ENCODE assay signal across 8 cellular contexts in genomic region chr17:35764123-35764991, GRCh38. TPM values are rescaled to one million over a fixed set of nuclear protein-coding genes. Genes with fewer than 3 reads are reported as not detected.
A peak's percentile ranks its signal among the peaks of the same experiment; 100 is the strongest.
DNase-seq lines count a peak whose midpoint lies in the region; ATAC-seq, FAIRE-seq and TF ChIP-seq lines count a peak whose summit lies in the region.

No MANE protein-coding gene starts in this region.

- peaks cover 7% of the 10 kb centered on the region for H3K4me1 Mint-ChIP-seq in T-helper 2 cell treated with Interferon-gamma antibody and Interleukin-4, amounts not matched to agents 5 μg/mL and 100 μg/mL, for 36 hours (ENCODE audit: low read depth)

- H3K9me3 Mint-ChIP-seq in T-helper 2 cell treated with Interferon-gamma antibody and Interleukin-4, amounts not matched to agents 5 μg/mL and 100 μg/mL, for 36 hours, result no peaks in the 10 kb centered on the region

- H3K9me3 ChIP-seq in ascending aorta (no peaks in the 10 kb centered on the region), aorta (ENCODE audit: control insufficient read depth, low read length) (no peaks in the 10 kb centered on the region)

- no peaks in the 10 kb centered on the region for H3K36me3 Mint-ChIP-seq in T-helper 2 cell treated with Interferon-gamma antibody and Interleukin-4, amounts not matched to agents 5 μg/mL and 100 μg/mL, for 36 hours (ENCODE audit: low read depth)

- TF ChIP-seq POLR2A in GM12891 (IDR thresholded peaks at IDR 0.05; ENCODE audit: low read depth, low read length), result no peak

- intact Hi-C loops in ascending aorta (cut with DNase I) (loop anchor here (1.0 kb wide), 2 partner anchors 40 to 45 kb away; partner anchors contain the start of gene TAF15), aorta (cut with DNase I) (loop anchor here (1.0 kb wide), 1 partner anchor 40 kb away; no protein-coding TSS in a partner anchor)

- H3K27ac Mint-ChIP-seq in T-helper 2 cell treated with Interferon-gamma antibody and Interleukin-4, amounts not matched to agents 5 μg/mL and 100 μg/mL, for 36 hours, result peak overlapping the region; percentile 84

- H3K27me3 ChIP-seq in ascending aorta (no peaks in the 10 kb centered on the region), aorta (ENCODE audit: control insufficient read depth in 1 of 2, insufficient read depth in 2 of 2, low read length in 1 of 2) (no peaks in the 10 kb centered on the region)

- peak; percentile 91 to 98 (median 97) for TF ChIP-seq CTCF in ascending aorta (IDR thresholded peaks at IDR 0.05)

- H3K27me3 Mint-ChIP-seq in T-helper 2 cell treated with Interferon-gamma antibody and Interleukin-4, amounts not matched to agents 5 μg/mL and 100 μg/mL, for 36 hours (ENCODE audit: low read depth), result peaks cover 9% of the 10 kb centered on the region

- peak overlapping the region in 1 of 2 donors; percentile 40 for H3K27ac ChIP-seq in ascending aorta
- H3K27ac ChIP-seq in aorta (ENCODE audit: low read depth in 1 of 2, low read length in 2 of 2), result no peak overlapping the region

- peak overlapping the region; percentile 88 for H3K4me3 Mint-ChIP-seq in T-helper 2 cell treated with Interferon-gamma antibody and Interleukin-4, amounts not matched to agents 5 μg/mL and 100 μg/mL, for 36 hours

- 7 to 11% methylated on average over 62 to 75 of the region's 75 CpGs for WGBS in aorta, 2 donors

- DNase-seq in GM12891 (ENCODE audit: insufficient read length, low spot score) (peak; percentile 98), NCI-H1694 treated with DMSO at 0.1 percent for 48 hours (lab: John Stamatoyannopoulos, UW) (peak; percentile 82), ascending aorta (ENCODE audit: low spot score in 2 of 2) (peak; percentile 23 to 91), hepatic stellate cell (ENCODE audit: low spot score) (peak; percentile 93), renal cortical epithelial cell (ENCODE audit: low read depth) (peak; percentile 61), aorta (peak; percentile 89 to 95)
- peak; percentile 91 for DNase-seq in T-helper 2 cell treated with Interferon-gamma antibody and Interleukin-4, amounts not matched to agents 5 μg/mL and 100 μg/mL, for 36 hours (ENCODE audit: low spot score)

- no peaks in the 10 kb centered on the region for H3K36me3 ChIP-seq in ascending aorta
- H3K36me3 ChIP-seq in aorta (ENCODE audit: control insufficient read depth in 1 of 2, insufficient read depth in 2 of 2, low read length in 1 of 2), result no peaks in the 10 kb centered on the region

- H3K4me3 ChIP-seq in ascending aorta, result peak overlapping the region; percentile 28 to 70
- H3K4me3 ChIP-seq in aorta (ENCODE audit: low read length in 2 of 2), result peak overlapping the region in 1 of 2 donors; percentile 20

- H3K4me1 ChIP-seq in ascending aorta, result peaks cover 2 to 10% of the 10 kb centered on the region in 2 donors
- no peaks in the 10 kb centered on the region for H3K4me1 ChIP-seq in aorta (ENCODE audit: control insufficient read depth in 1 of 2, insufficient read depth in 2 of 2, low read length in 2 of 2)

- peak; percentile 93 for ATAC-seq in HG02884 (IDR thresholded peaks at IDR 0.05; ENCODE audit: unreplicated experiment)
- peak; percentile 96 for ATAC-seq in aorta (ENCODE audit: low FRiP score)

- FAIRE-seq in GM12891 (lab: Jason Lieb, UNC), result no peak

TF ChIP-seq in GM12891, 5 proteins besides CTCF, POLR2A, EP300 and RAD21:
- TF ChIP-seq TAF1 (IDR thresholded peaks at IDR 0.05; ENCODE audit: low read depth, low read length) (no peak), PAX5 (IDR thresholded peaks at IDR 0.05; ENCODE audit: insufficient read depth, low read length, severe bottlenecking) (no peak), POU2F2 (IDR thresholded peaks at IDR 0.05; ENCODE audit: low read depth, low read length) (0 out of 2 replicates have a peak, but pooled peaks have one; percentile 5), SPI1 (IDR thresholded peaks at IDR 0.05; ENCODE audit: low read depth, low read length) (no peak), POLR2AphosphoS5 (IDR thresholded peaks at IDR 0.05; ENCODE audit: low read depth, low read length) (no peak)

RNA-seq across cellular contexts. Expression of gene C17orf50, which starts 3.7 kb away (rescaled TPM):
- not detected for polyA plus RNA-seq in GM12891 (2012; ENCODE audit: low read depth, missing spikeins)
- not detected for total RNA-seq in ascending aorta
- total RNA-seq in renal cortical epithelial cell, result not detected in 2 replicates
- not detected for total RNA-seq in aorta
- not detected for polyA plus RNA-seq in aorta

RNA-seq across cellular contexts. Expression of gene GAS2L2, which starts 11.3 kb away (rescaled TPM):
- polyA plus RNA-seq in GM12891 (2012; ENCODE audit: low read depth, missing spikeins), result not detected
- not detected for total RNA-seq in ascending aorta
- 0.05 TPM in 1 of 2 replicates, not detected in the other for total RNA-seq in renal cortical epithelial cell
- total RNA-seq in aorta, result not detected
- under 1 TPM in 1 of 2 donors, not detected in 1; 0.05 TPM for polyA plus RNA-seq in aorta

RNA-seq across cellular contexts. Expression of gene MMP28, which starts 31.1 kb away (rescaled TPM):
- not detected for polyA plus RNA-seq in GM12891 (2012; ENCODE audit: low read depth, missing spikeins)
- total RNA-seq in ascending aorta (44.6 TPM), renal cortical epithelial cell (0.52 and 1.8 TPM in 2 replicates), aorta (1 to 10 TPM; 4.5 to 6.4 TPM)
- polyA plus RNA-seq in aorta, result 1 to 10 TPM; 1.5 to 5.4 TPM

RNA-seq across cellular contexts. Expression of gene RASL10B, which starts 32.9 kb away (rescaled TPM):
- polyA plus RNA-seq in GM12891 (2012; ENCODE audit: low read depth, missing spikeins), result not detected
- 9.9 TPM for total RNA-seq in ascending aorta
- under 0.01 and 1.8 TPM in 2 replicates for total RNA-seq in renal cortical epithelial cell
- 1 to 10 TPM; 1.3 to 3.5 TPM for total RNA-seq in aorta
- 1 to 10 TPM in 1 of 2 donors, under 1 TPM in 1; 0.31 to 1.3 TPM for polyA plus RNA-seq in aorta

RNA-seq across cellular contexts. Expression of gene TAF15, which starts 44.9 kb away (rescaled TPM):
- 166 TPM for polyA plus RNA-seq in GM12891 (2012; ENCODE audit: low read depth, missing spikeins)
- total RNA-seq in ascending aorta, result 49.6 TPM
- 36.8 and 142 TPM in 2 replicates for total RNA-seq in renal cortical epithelial cell
- total RNA-seq in aorta, result 100 to 1,000 TPM; 136 to 167 TPM
- 100 to 1,000 TPM in 1 of 2 donors, 10 to 100 TPM in 1; 86.2 to 143 TPM for polyA plus RNA-seq in aorta
